In genomic region chr19:50850738-50851137, GRCh38 we compare ENCODE assay signal across 39 cellular contexts. TPM values are rescaled to one million over a fixed set of nuclear protein-coding genes. Genes with fewer than 3 reads are reported as not detected.
"Had no signal": no experiment of that assay in that cellular context is flagged by ENCODE, and none has a peak within 500 bp of the region (broad histone marks: within the 10 kb centered on the region; RNA-seq: fewer than 3 reads in every experiment).

No MANE protein-coding gene starts in this region.

- H3K9me3 ChIP-seq: adrenal gland, body of pancreas, esophagus squamous epithelium, gastroesophageal sphincter, heart right ventricle had no signal

- ATAC-seq: activated CD4-positive, CD25-positive, alpha-beta regulatory T cell treated with anti-CD3 and anti-CD28 coated beads, Interleukin-2, amount 50 U/mL, for 24 hours; activated CD8-positive, alpha-beta memory T cell treated with anti-CD3 and anti-CD28 coated beads, Interleukin-2, amount 10 ng/mL, durations not matched to agents 7 days and 5 days; activated CD8-positive, alpha-beta T cell treated with anti-CD3 and anti-CD28 coated beads, Interleukin-2, amount 10 ng/mL, durations not matched to agents 7 days and 5 days; activated naive CD8-positive, alpha-beta T cell treated with anti-CD3 and anti-CD28 coated beads, Interleukin-2, amount 50 U/mL, for 24 hours; body of pancreas; gastroesophageal sphincter; heart right ventricle had no signal

- H3K27ac ChIP-seq: adrenal gland, body of pancreas, epithelial cell of prostate, esophagus squamous epithelium, gastroesophageal sphincter, heart right ventricle, hepatocyte, WERI-Rb-1 had no signal

- H3K4me3 ChIP-seq: adrenal gland, body of pancreas, esophagus squamous epithelium, gastroesophageal sphincter, heart right ventricle, hepatocyte had no signal

- H3K27me3 ChIP-seq: adrenal gland, body of pancreas had no signal

- H3K36me3 ChIP-seq: adrenal gland, esophagus squamous epithelium, gastroesophageal sphincter, heart right ventricle, WERI-Rb-1 had no signal

- DNase-seq: activated B cell treated with CpG ODN at 0.5 μM for 24 hours; activated CD4-positive, alpha-beta T cell treated with anti-CD3 and anti-CD28 coated beads for 48 hours; activated CD4-positive, alpha-beta T cell treated with anti-CD3 and anti-CD28 coated beads, Interleukin-2, amount 50 U/mL, for 1 hour; activated CD4-positive, alpha-beta T cell treated with anti-CD3 and anti-CD28 coated beads, Interleukin-2, amount 50 U/mL, for 48 hours; activated CD8-positive, alpha-beta memory T cell treated with anti-CD3 and anti-CD28 coated beads, Interleukin-2, amount 10 ng/mL, durations not matched to agents 7 days and 5 days; activated CD8-positive, alpha-beta memory T cell treated with anti-CD3 and anti-CD28 coated beads, Interleukin-2, amount 50 U/mL, for 4 hours; activated CD8-positive, alpha-beta T cell treated with anti-CD3 and anti-CD28 coated beads, Interleukin-2, amount 10 ng/mL, durations not matched to agents 7 days and 5 days; activated effector memory CD4-positive, alpha-beta T cell treated with anti-CD3 and anti-CD28 coated beads, Interleukin-2, amount 50 U/mL, for 16 hours; activated naive CD4-positive, alpha-beta T cell treated with anti-CD3 and anti-CD28 coated beads for 36 hours; activated naive CD8-positive, alpha-beta T cell treated with anti-CD3 and anti-CD28 coated beads for 36 hours; activated naive CD8-positive, alpha-beta T cell treated with anti-CD3 and anti-CD28 coated beads, Interleukin-2, amount 50 U/mL, for 24 hours; activated T-cell treated with anti-CD3 and anti-CD28 coated beads, Interleukin-2, amount 50 U/mL, for 1 hour; activated T-cell treated with anti-CD3 and anti-CD28 coated beads, Interleukin-2, amount 50 U/mL, for 48 hours; adrenal gland; amygdala; aorta; body of pancreas; caudate nucleus; cortex of kidney; effector CD8-positive, alpha-beta T cell; esophagus squamous epithelium; foreskin melanocyte; heart right ventricle; T-helper 2 cell; WERI-Rb-1 had no signal

- H3K4me1 ChIP-seq: adrenal gland, body of pancreas, esophagus squamous epithelium, gastroesophageal sphincter, heart right ventricle had no signal

RNA-seq across cellular contexts. Expression of gene KLK3, which starts 4.0 kb away (rescaled TPM):
- total RNA-seq: activated B cell treated with CpG ODN at 0.5 μM for 24 hours; activated CD8-positive, alpha-beta memory T cell treated with anti-CD3 and anti-CD28 coated beads for 36 hours; activated CD8-positive, alpha-beta memory T cell treated with anti-CD3 and anti-CD28 coated beads, Interleukin-2, amount 10 ng/mL, durations not matched to agents 7 days and 5 days; activated CD8-positive, alpha-beta T cell treated with anti-CD3 and anti-CD28 coated beads, Interleukin-2, amount 10 ng/mL, durations not matched to agents 7 days and 5 days; activated naive CD4-positive, alpha-beta T cell treated with anti-CD3 and anti-CD28 coated beads for 36 hours; activated naive CD8-positive, alpha-beta T cell treated with anti-CD3 and anti-CD28 coated beads for 36 hours; activated T-helper 1 cell treated with anti-CD3 and anti-CD28 coated beads, Interleukin-12 subunit alpha, Interleukin-12 subunit beta, Interleukin-2, Interleukin-4 antibody, amounts not matched to agents 30 ng/mL and 10 ng/mL and 1 ng/mL, durations not matched to agents 14 hours and 24 hours and 36 hours; activated T-helper 2 cell treated with anti-CD3 and anti-CD28 coated beads, Interferon-gamma antibody, Interleukin-2, Interleukin-4, amounts not matched to agents 10 μg/mL and 5 μg/mL and 100 μg/mL, durations not matched to agents 14 hours and 24 hours and 36 hours; aorta; body of pancreas; chondrocyte; dermis microvascular lymphatic vessel endothelial cell; endothelial cell of umbilical vein; esophagus squamous epithelium; fibroblast of lung; fibroblast of villous mesenchyme; gastroesophageal sphincter; glomerular endothelial cell; heart right ventricle; hepatocyte had no signal
- polyA plus RNA-seq: endothelial cell of umbilical vein, esophagus, fibroblast of lung, heart right ventricle, hepatocyte had no signal

RNA-seq across cellular contexts. Expression of gene KLK15, which starts 17.4 kb away (rescaled TPM):
- total RNA-seq: activated B cell treated with CpG ODN at 0.5 μM for 24 hours; activated CD8-positive, alpha-beta memory T cell treated with anti-CD3 and anti-CD28 coated beads for 36 hours; activated CD8-positive, alpha-beta memory T cell treated with anti-CD3 and anti-CD28 coated beads, Interleukin-2, amount 10 ng/mL, durations not matched to agents 7 days and 5 days; activated CD8-positive, alpha-beta T cell treated with anti-CD3 and anti-CD28 coated beads, Interleukin-2, amount 10 ng/mL, durations not matched to agents 7 days and 5 days; activated naive CD4-positive, alpha-beta T cell treated with anti-CD3 and anti-CD28 coated beads for 36 hours; activated naive CD8-positive, alpha-beta T cell treated with anti-CD3 and anti-CD28 coated beads for 36 hours; activated T-helper 1 cell treated with anti-CD3 and anti-CD28 coated beads, Interleukin-12 subunit alpha, Interleukin-12 subunit beta, Interleukin-2, Interleukin-4 antibody, amounts not matched to agents 30 ng/mL and 10 ng/mL and 1 ng/mL, durations not matched to agents 14 hours and 24 hours and 36 hours; activated T-helper 2 cell treated with anti-CD3 and anti-CD28 coated beads, Interferon-gamma antibody, Interleukin-2, Interleukin-4, amounts not matched to agents 10 μg/mL and 5 μg/mL and 100 μg/mL, durations not matched to agents 14 hours and 24 hours and 36 hours; aorta; body of pancreas; chondrocyte; dermis microvascular lymphatic vessel endothelial cell; endothelial cell of umbilical vein; esophagus squamous epithelium; fibroblast of lung; fibroblast of villous mesenchyme; gastroesophageal sphincter; glomerular endothelial cell; heart right ventricle; hepatocyte had no signal
- polyA plus RNA-seq: aorta, endothelial cell of umbilical vein, esophagus, fibroblast of lung, heart right ventricle, hepatocyte had no signal

RNA-seq across cellular contexts. Expression of gene KLK2, which starts 22.5 kb away (rescaled TPM):
- total RNA-seq: activated CD8-positive, alpha-beta memory T cell treated with anti-CD3 and anti-CD28 coated beads for 36 hours; activated CD8-positive, alpha-beta T cell treated with anti-CD3 and anti-CD28 coated beads, Interleukin-2, amount 10 ng/mL, durations not matched to agents 7 days and 5 days; activated naive CD4-positive, alpha-beta T cell treated with anti-CD3 and anti-CD28 coated beads for 36 hours; activated T-helper 1 cell treated with anti-CD3 and anti-CD28 coated beads, Interleukin-12 subunit alpha, Interleukin-12 subunit beta, Interleukin-2, Interleukin-4 antibody, amounts not matched to agents 30 ng/mL and 10 ng/mL and 1 ng/mL, durations not matched to agents 14 hours and 24 hours and 36 hours; activated T-helper 2 cell treated with anti-CD3 and anti-CD28 coated beads, Interferon-gamma antibody, Interleukin-2, Interleukin-4, amounts not matched to agents 10 μg/mL and 5 μg/mL and 100 μg/mL, durations not matched to agents 14 hours and 24 hours and 36 hours; aorta; body of pancreas; chondrocyte; dermis microvascular lymphatic vessel endothelial cell; endothelial cell of umbilical vein; esophagus squamous epithelium; fibroblast of lung; fibroblast of villous mesenchyme; gastroesophageal sphincter; glomerular endothelial cell; heart right ventricle; hepatocyte had no signal
- polyA plus RNA-seq: aorta, endothelial cell of umbilical vein, esophagus, fibroblast of lung, heart right ventricle, hepatocyte had no signal

RNA-seq across cellular contexts. Expression of gene KLK1, which starts 27.2 kb away (rescaled TPM):
- total RNA-seq: chondrocyte, dermis microvascular lymphatic vessel endothelial cell, endothelial cell of umbilical vein, esophagus squamous epithelium, fibroblast of lung, fibroblast of villous mesenchyme, gastroesophageal sphincter, glomerular endothelial cell had no signal
- polyA plus RNA-seq: fibroblast of lung had no signal
